Comparison of ENCODE assay signal across 21 cellular contexts in the genomic region with DNA sequence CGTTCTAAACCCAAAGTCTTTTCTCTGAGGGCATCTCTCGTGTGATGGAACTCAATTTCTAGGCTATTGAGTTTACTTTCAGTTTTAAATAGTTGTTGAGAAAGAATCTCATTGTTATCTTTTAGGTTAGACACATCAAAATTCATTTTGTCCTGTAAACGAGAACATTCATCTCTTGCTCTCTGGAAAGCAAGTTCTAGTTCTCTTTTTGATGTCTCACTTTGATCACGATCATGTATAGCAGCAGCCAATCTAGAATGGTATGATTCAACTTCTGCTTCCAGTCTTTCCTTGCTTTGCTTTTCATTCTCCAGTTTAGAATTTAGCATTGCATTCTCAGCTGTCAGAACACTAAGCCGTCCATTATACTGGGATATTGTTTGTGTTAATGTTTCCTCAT.
A peak's percentile ranks its signal among the peaks of the same experiment; 100 is the strongest.
DNase-seq lines count a peak whose midpoint lies in the region; ATAC-seq and TF ChIP-seq lines count a peak whose summit lies in the region.
"Had no signal": no experiment of that assay in that cellular context is flagged by ENCODE, and none has a peak within 500 bp of the region (broad histone marks: within the 10 kb centered on the region; RNA-seq: fewer than 3 reads in every experiment).

No MANE protein-coding gene starts in this region.

- in situ Hi-C loops in Panc1 (cut with HindIII; ENCODE audit: low pct_unique_long_range_greater_than_20kb, low sequenced_read_pairs), result no loop called here

- no peak for ATAC-seq in activated CD8-positive, alpha-beta T cell treated with anti-CD3 and anti-CD28 coated beads, Interleukin-2, amount 10 ng/mL, durations not matched to agents 7 days and 5 days
- ATAC-seq in activated CD8-positive, alpha-beta T cell treated with anti-CD3 and anti-CD28 coated beads for 36 hours, result no peak
- no peak for ATAC-seq in Panc1
- ATAC-seq: mucosa of descending colon had no signal

- CTCF ChIA-PET in activated CD8-positive, alpha-beta T cell treated with anti-CD3 and anti-CD28 coated beads, Interleukin-2, amount 10 ng/mL, durations not matched to agents 7 days and 5 days (lab: Charles Lee), result no interaction called here
- CTCF ChIA-PET in activated CD8-positive, alpha-beta T cell treated with anti-CD3 and anti-CD28 coated beads for 36 hours (lab: Charles Lee), result no interaction called here
- CTCF ChIA-PET in Caco-2 (lab: Charles Lee), result no interaction called here
- CTCF ChIA-PET in Panc1 (lab: Charles Lee), result no interaction called here

- DNase-seq in activated CD8-positive, alpha-beta T cell treated with anti-CD3 and anti-CD28 coated beads, Interleukin-2, amount 10 ng/mL, durations not matched to agents 7 days and 5 days, result no peak
- DNase-seq in activated CD8-positive, alpha-beta T cell treated with anti-CD3 and anti-CD28 coated beads for 36 hours, result no peak
- DNase-seq in Caco-2, result no peak
- DNase-seq in Panc1 (ENCODE audit: low read depth, low spot score), result no peak
- peak; percentile 6 for DNase-seq in medulla oblongata (ENCODE audit: extremely low spot score)
- no peak for DNase-seq in EL
- DNase-seq in hepatic stellate cell (ENCODE audit: low spot score), result no peak
- no peak for DNase-seq in middle frontal gyrus (ENCODE audit: extremely low spot score, low spot score)
- DNase-seq: DMS53, glutamatergic neuron, left ventricle myocardium inferior, mucosa of descending colon, NCI-H1105 treated with DMSO at 0.1 percent for 48 hours, NCI-H2081 treated with DMSO at 0.1 percent for 48 hours, NCI-H446 treated with DMSO at 0.1 percent for 48 hours had no signal

- H3K27ac ChIP-seq in Panc1 (ENCODE audit: low read length), result no peak overlapping the region
- H3K27ac ChIP-seq: C4-2B, KMS-11, left ventricle myocardium inferior, right atrium auricular region, suprapubic skin had no signal

- peaks cover 6% of the 10 kb centered on the region for H3K4me1 ChIP-seq in Caco-2
- H3K4me1 ChIP-seq in Panc1 (ENCODE audit: control insufficient read depth, insufficient read depth, low read length), result no peaks in the 10 kb centered on the region
- H3K4me1 ChIP-seq: left ventricle myocardium inferior, right atrium auricular region, suprapubic skin had no signal

- TSS peak; percentile 66 for BruUV-seq in Caco-2 (replicated peaks; lab: Mats Ljungman, UMichigan)
- TSS peak; percentile 82 for BruUV-seq in Panc1 (replicated peaks; lab: Mats Ljungman, UMichigan)

- no peak overlapping the region for H3K4me3 ChIP-seq in Caco-2 (ENCODE audit: low read depth, low read length)
- H3K4me3 ChIP-seq in Panc1 (ENCODE audit: low read depth in 2 of 2, low read length in 2 of 2), result no peak overlapping the region
- H3K4me3 ChIP-seq: left ventricle myocardium inferior, mucosa of descending colon, right atrium auricular region, suprapubic skin had no signal

- no peaks in the 10 kb centered on the region for H3K27me3 Mint-ChIP-seq in activated CD8-positive, alpha-beta T cell treated with anti-CD3 and anti-CD28 coated beads, Interleukin-2, amount 10 ng/mL, durations not matched to agents 7 days and 5 days (ENCODE audit: low read depth)
- H3K27me3 Mint-ChIP-seq in activated CD8-positive, alpha-beta T cell treated with anti-CD3 and anti-CD28 coated beads for 36 hours, result no peaks in the 10 kb centered on the region
- H3K27me3 Mint-ChIP-seq in Caco-2 (ENCODE audit: insufficient read depth, unreplicated experiment), result no peaks in the 10 kb centered on the region
- H3K27me3 Mint-ChIP-seq: activated naive CD8-positive, alpha-beta T cell; brain had no signal

- no peak overlapping the region for H3K27ac Mint-ChIP-seq in activated CD8-positive, alpha-beta T cell treated with anti-CD3 and anti-CD28 coated beads, Interleukin-2, amount 10 ng/mL, durations not matched to agents 7 days and 5 days
- no peak overlapping the region for H3K27ac Mint-ChIP-seq in activated CD8-positive, alpha-beta T cell treated with anti-CD3 and anti-CD28 coated beads for 36 hours
- no peak overlapping the region for H3K27ac Mint-ChIP-seq in Caco-2 (ENCODE audit: unreplicated experiment)
- H3K27ac Mint-ChIP-seq: activated naive CD8-positive, alpha-beta T cell; brain had no signal

- TF ChIP-seq CTCF in activated CD8-positive, alpha-beta T cell treated with anti-CD3 and anti-CD28 coated beads for 36 hours (IDR thresholded peaks at IDR 0.05), result no peak
- no peak for TF ChIP-seq CTCF in Caco-2 (IDR thresholded peaks at IDR 0.05; ENCODE audit: insufficient read depth in 1 of 2, low read depth in 1 of 2, low read length in 1 of 2, severe bottlenecking in 1 of 2, unreplicated experiment in 1 of 2)
- TF ChIP-seq CTCF in Panc1 (IDR thresholded peaks at IDR 0.05), result no peak

- H3K27me3 ChIP-seq in Caco-2 (replicated peaks; ENCODE audit: control insufficient read depth, insufficient read depth, low read length) (no peaks in the 10 kb centered on the region), Panc1 (ENCODE audit: control insufficient read depth, insufficient read depth, low read length) (no peaks in the 10 kb centered on the region)
- H3K27me3 ChIP-seq: right atrium auricular region, suprapubic skin had no signal

- POLR2A ChIA-PET in activated CD8-positive, alpha-beta T cell treated with anti-CD3 and anti-CD28 coated beads, Interleukin-2, amount 10 ng/mL, durations not matched to agents 7 days and 5 days (lab: Charles Lee), result no interaction called here
- POLR2A ChIA-PET in activated CD8-positive, alpha-beta T cell treated with anti-CD3 and anti-CD28 coated beads for 36 hours (lab: Charles Lee), result no interaction called here
- POLR2A ChIA-PET in Caco-2 (lab: Charles Lee) (no interaction called here), Panc1 (lab: Charles Lee) (no interaction called here)

- H3K36me3 ChIP-seq in Caco-2 (ENCODE audit: control insufficient read depth, insufficient read depth, low read length) (peaks cover 2% of the 10 kb centered on the region; the same call in 1 of the 2 replicates), Panc1 (ENCODE audit: control insufficient read depth, insufficient read depth, low read length) (no peaks in the 10 kb centered on the region; the same call in 1 of the 2 replicates)

- peak overlapping the region; percentile 9 for H3K4me3 Mint-ChIP-seq in activated CD8-positive, alpha-beta T cell treated with anti-CD3 and anti-CD28 coated beads, Interleukin-2, amount 10 ng/mL, durations not matched to agents 7 days and 5 days
- H3K4me3 Mint-ChIP-seq in activated CD8-positive, alpha-beta T cell treated with anti-CD3 and anti-CD28 coated beads for 36 hours, result no peak overlapping the region
- H3K4me3 Mint-ChIP-seq in Caco-2 (ENCODE audit: unreplicated experiment), result no peak overlapping the region
- H3K4me3 Mint-ChIP-seq: activated naive CD8-positive, alpha-beta T cell; brain had no signal

- no peaks in the 10 kb centered on the region for H3K9me3 ChIP-seq in Caco-2
- H3K9me3 ChIP-seq in Panc1 (ENCODE audit: control insufficient read depth, insufficient read depth, low read depth, low read length), result no peaks in the 10 kb centered on the region
- H3K9me3 ChIP-seq: left ventricle myocardium inferior, mucosa of descending colon, right atrium auricular region, suprapubic skin had no signal

- peaks cover 13% of the 10 kb centered on the region for H3K4me1 Mint-ChIP-seq in activated CD8-positive, alpha-beta T cell treated with anti-CD3 and anti-CD28 coated beads, Interleukin-2, amount 10 ng/mL, durations not matched to agents 7 days and 5 days (ENCODE audit: low read depth)
- peaks cover 13% of the 10 kb centered on the region for H3K4me1 Mint-ChIP-seq in activated CD8-positive, alpha-beta T cell treated with anti-CD3 and anti-CD28 coated beads for 36 hours (ENCODE audit: low read depth)
- H3K4me1 Mint-ChIP-seq in Caco-2 (ENCODE audit: low read depth, unreplicated experiment), result peaks cover 6% of the 10 kb centered on the region
- H3K4me1 Mint-ChIP-seq: brain had no signal

- no peaks in the 10 kb centered on the region for H3K9me3 Mint-ChIP-seq in activated CD8-positive, alpha-beta T cell treated with anti-CD3 and anti-CD28 coated beads, Interleukin-2, amount 10 ng/mL, durations not matched to agents 7 days and 5 days (ENCODE audit: insufficient read depth)
- H3K9me3 Mint-ChIP-seq in activated CD8-positive, alpha-beta T cell treated with anti-CD3 and anti-CD28 coated beads for 36 hours, result no peaks in the 10 kb centered on the region
- no peaks in the 10 kb centered on the region for H3K9me3 Mint-ChIP-seq in Caco-2 (ENCODE audit: unreplicated experiment)
- H3K9me3 Mint-ChIP-seq: brain had no signal

- intact Hi-C loops in activated CD8-positive, alpha-beta T cell treated with anti-CD3 and anti-CD28 coated beads for 36 hours (cut with micrococcal nuclease), result no loop called here
- intact Hi-C loops in Caco-2 (cut with micrococcal nuclease; ENCODE audit: unreplicated experiment) (no loop called here), Panc1 (cut with micrococcal nuclease; ENCODE audit: unreplicated experiment) (no loop called here)

- peaks cover 17% of the 10 kb centered on the region for H3K36me3 Mint-ChIP-seq in activated CD8-positive, alpha-beta T cell treated with anti-CD3 and anti-CD28 coated beads, Interleukin-2, amount 10 ng/mL, durations not matched to agents 7 days and 5 days (ENCODE audit: low read depth)
- peaks cover 15% of the 10 kb centered on the region for H3K36me3 Mint-ChIP-seq in activated CD8-positive, alpha-beta T cell treated with anti-CD3 and anti-CD28 coated beads for 36 hours (ENCODE audit: low read depth)
- H3K36me3 Mint-ChIP-seq in Caco-2 (ENCODE audit: insufficient read depth, unreplicated experiment), result peaks cover 23% of the 10 kb centered on the region
